15 cellular contexts compared by ENCODE assay signal in the genomic region with DNA sequence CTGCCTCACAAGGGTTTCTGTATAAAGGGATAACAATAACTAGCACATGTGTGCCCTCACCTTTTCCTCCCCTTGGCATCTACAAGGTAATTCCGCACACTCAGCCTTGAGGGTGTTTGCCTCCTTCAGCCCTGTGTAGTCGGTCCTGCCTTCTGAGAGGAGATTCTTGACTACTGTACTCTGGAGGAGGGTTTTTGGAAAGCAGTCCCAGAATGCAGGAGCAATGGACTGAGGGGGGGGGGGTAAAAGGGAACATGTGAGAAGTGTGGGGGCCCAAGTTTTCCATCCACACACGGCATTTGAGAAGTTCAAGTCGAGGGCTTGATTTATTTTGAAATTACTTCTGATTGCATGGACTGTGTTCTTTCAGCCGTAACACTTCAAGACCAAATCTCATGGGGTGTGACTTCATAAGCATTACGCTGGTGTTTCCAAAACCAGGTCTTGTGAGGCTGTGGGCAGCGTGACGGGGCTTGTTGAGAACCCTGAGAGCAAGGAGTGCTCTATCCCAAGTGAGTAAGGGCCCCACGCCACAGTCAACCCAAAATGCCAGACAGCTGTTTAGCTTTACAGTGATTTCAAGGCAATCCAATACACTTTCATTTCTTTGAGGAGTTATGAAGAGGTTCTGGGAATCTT.
"Had no signal": no experiment of that assay in that cellular context is flagged by ENCODE, and none has a peak within 500 bp of the region (broad histone marks: within the 10 kb centered on the region; RNA-seq: fewer than 3 reads in every experiment).

No MANE protein-coding gene starts in this region.

- H3K4me1 ChIP-seq: foreskin keratinocyte had no signal

- DNase-seq: activated CD4-positive, alpha-beta memory T cell treated with anti-CD3 and anti-CD28 coated beads, Interleukin-2, amount 10 ng/mL, durations not matched to agents 7 days and 5 days; activated CD4-positive, alpha-beta T cell treated with anti-CD3 and anti-CD28 coated beads for 48 hours; activated CD8-positive, alpha-beta memory T cell treated with anti-CD3 and anti-CD28 coated beads, Interleukin-2, amount 10 ng/mL, durations not matched to agents 7 days and 5 days; activated naive CD4-positive, alpha-beta T cell; activated naive CD8-positive, alpha-beta T cell treated with anti-CD3 and anti-CD28 coated beads, Interleukin-2, amount 10 ng/mL, durations not matched to agents 7 days and 5 days; amygdala; caudate nucleus; foreskin keratinocyte; kidney; mesendoderm; naive thymus-derived CD4-positive, alpha-beta T cell; stimulated activated naive B cell treated with anti-CD40 and anti-IgM and Interleukin-4, amounts not matched to agents 10 μg/mL and 1 μg/mL and 100 μg/mL, for 72 hours had no signal

- H3K27ac ChIP-seq: foreskin keratinocyte, thoracic aorta had no signal

- H3K4me3 ChIP-seq: thoracic aorta had no signal

- H3K36me3 ChIP-seq: thoracic aorta had no signal

- H3K9me3 ChIP-seq: thoracic aorta had no signal

- ATAC-seq: activated CD8-positive, alpha-beta memory T cell treated with anti-CD3 and anti-CD28 coated beads, Interleukin-2, amount 10 ng/mL, durations not matched to agents 7 days and 5 days; activated T-helper 17 cell treated with anti-CD3 and anti-CD28 coated beads, Interleukin-2, amount 50 U/mL, for 72 hours; foreskin keratinocyte; naive thymus-derived CD4-positive, alpha-beta T cell; stimulated activated naive B cell treated with anti-CD40 and anti-IgM and Interleukin-4, amounts not matched to agents 10 μg/mL and 1 μg/mL and 100 μg/mL, for 72 hours; WTC11 had no signal
